ENCODE assay signal across 1 cellular context in the genomic region with DNA sequence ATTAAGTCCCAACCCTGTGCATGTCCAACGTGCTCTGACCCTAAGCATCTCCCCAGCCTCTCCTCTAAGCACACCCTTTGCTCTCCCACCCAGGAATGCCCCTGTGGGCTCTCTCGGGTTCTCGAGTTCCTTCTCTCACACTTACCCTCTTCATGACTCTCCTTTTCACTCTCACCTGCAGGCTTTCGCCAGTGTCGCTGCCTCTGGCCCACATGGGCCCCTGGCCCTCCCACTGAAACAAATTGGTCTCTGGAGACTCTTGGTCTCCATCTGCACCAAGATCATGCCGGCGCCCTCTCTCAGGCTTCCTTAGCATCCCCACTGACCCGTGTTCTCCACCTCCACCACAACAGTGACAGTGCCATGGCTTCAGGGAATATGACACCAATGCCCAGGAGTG.
TF ChIP-seq lines count a peak whose summit lies in the region.

No MANE protein-coding gene starts in this region.

TF ChIP-seq in H1, 55 proteins besides CTCF, POLR2A, EP300 and RAD21:
- TF ChIP-seq FOSL1 (IDR thresholded peaks at IDR 0.05; ENCODE audit: insufficient read depth, low read depth, low read length) (no peak), CBX8 (IDR thresholded peaks at IDR 0.05; ENCODE audit: borderline replicate concordance, low read depth, low read length) (no peak), RNF2 (IDR thresholded peaks at IDR 0.05; ENCODE audit: borderline replicate concordance, low read depth, low read length, missing control alignments, poor library complexity, severe bottlenecking) (no peak), BCL11A (IDR thresholded peaks at IDR 0.05; ENCODE audit: low read depth in 2 of 2, low read length in 2 of 2) (no peak), USF2 (IDR thresholded peaks at IDR 0.05; ENCODE audit: low read length) (no peak), RBBP5 (IDR thresholded peaks at IDR 0.05; ENCODE audit: borderline replicate concordance, low read depth, low read length) (no peak), PHF8 (conservative IDR thresholded peaks at IDR 0.05; ENCODE audit: low read depth, low read length) (no peak)
TF ChIP-seq in H1: peak in this region for 0.
